30 cellular contexts compared by ENCODE assay signal in genomic region chr9:116271991-116272390, GRCh38.
DNase-seq lines count a peak whose midpoint lies in the region; TF ChIP-seq lines count a peak whose summit lies in the region.
"Had no signal": no experiment of that assay in that cellular context is flagged by ENCODE, and none has a peak within 500 bp of the region (broad histone marks: within the 10 kb centered on the region; RNA-seq: fewer than 3 reads in every experiment).

No MANE protein-coding gene starts in this region.

- H3K27me3 ChIP-seq in HUES64 (ENCODE audit: insufficient read depth, low read length) = peaks cover 83% of the 10 kb centered on the region
- H3K27me3 ChIP-seq in ovary = no peaks in the 10 kb centered on the region
- H3K27me3 ChIP-seq: brain microvascular endothelial cell, esophagus squamous epithelium, foreskin keratinocyte, heart right ventricle, upper lobe of left lung had no signal

- H3K27ac ChIP-seq in HUES64 (ENCODE audit: low read depth, low read length) = peak overlapping the region; percentile 29; the same call in 1 of the 2 replicates
- no peak overlapping the region for H3K27ac ChIP-seq in ovary
- H3K27ac ChIP-seq: brain microvascular endothelial cell, esophagus squamous epithelium, foreskin keratinocyte, heart right ventricle, prostate gland, upper lobe of left lung had no signal

- no peak for TF ChIP-seq POLR2A in ovary (IDR thresholded peaks at IDR 0.05)

- no peak for TF ChIP-seq EP300 in ovary (IDR thresholded peaks at IDR 0.05)

- TF ChIP-seq CTCF in glutamatergic neuron (IDR thresholded peaks at IDR 0.05; ENCODE audit: partially characterized antibody, unreplicated experiment) (no peak), ovary (IDR thresholded peaks at IDR 0.05) (no peak)

- H3K4me1 Mint-ChIP-seq in glutamatergic neuron (ENCODE audit: low read depth, unreplicated experiment) = peaks cover 15% of the 10 kb centered on the region
- H3K4me1 Mint-ChIP-seq: activated T-helper 17 cell treated with anti-CD3 and anti-CD28 coated beads, Interleukin-2, amount 50 U/mL, for 72 hours; CD4-positive, CD25-positive, alpha-beta regulatory T cell; stimulated activated memory B cell treated with anti-CD40 and anti-IgM and Interleukin-4, amounts not matched to agents 10 μg/mL and 1 μg/mL and 100 μg/mL, for 72 hours had no signal

- DNase-seq in Daoy (ENCODE audit: low read depth) (peak; percentile 54), glutamatergic neuron (peak; percentile 43), mucosa of gallbladder (ENCODE audit: low spot score) (peak; percentile 16), NCI-H1930 (lab: John Stamatoyannopoulos, UW) (no peak), ovary (no peak), HUDEP-2 (lab: John Stamatoyannopoulos, UW; ENCODE audit: unreplicated experiment in 76 of 76) (no peak)
- no peak for DNase-seq in activated CD8-positive, alpha-beta memory T cell treated with anti-CD3 and anti-CD28 coated beads, Interleukin-2, amount 50 U/mL, for 48 hours
- DNase-seq: activated CD8-positive, alpha-beta T cell treated with anti-CD3 and anti-CD28 coated beads for 36 hours; activated naive CD4-positive, alpha-beta T cell treated with anti-CD3 and anti-CD28 coated beads, Interleukin-2, amount 50 U/mL, for 16 hours; brain microvascular endothelial cell; CD4-positive, CD25-positive, alpha-beta regulatory T cell; cerebellar nuclear complex; DMS79 treated with DMSO at 0.1 percent for 48 hours; esophagus squamous epithelium; heart right ventricle; IMR-90; mesenchymal stem cell; MV-4-11; NCI-H1436; NCI-H2081 treated with DMSO at 0.1 percent for 48 hours; NCI-H345; NCI-H748 treated with DMSO at 0.1 percent for 48 hours; SIG-M5; upper lobe of left lung had no signal

- WGBS in HUES64 = 1% methylated on average over 5 of the region's 5 CpGs
- 72 to 76% (median 75%) methylated on average over 5 of the region's 5 CpGs for WGBS in ovary, 3 donors

- H3K9ac ChIP-seq in HUES64 (ENCODE audit: low read depth, low read length) = no peak overlapping the region

- H3K4me3 ChIP-seq in HUES64 (ENCODE audit: low read length) = peak overlapping the region; percentile 25; the same call in 1 of the 2 replicates
- no peak overlapping the region for H3K4me3 ChIP-seq in ovary
- H3K4me3 ChIP-seq: esophagus squamous epithelium, heart right ventricle, prostate gland, upper lobe of left lung had no signal

- H3K4me1 ChIP-seq in HUES64 (ENCODE audit: insufficient read depth, low read length) = peaks cover 44% of the 10 kb centered on the region
- no peaks in the 10 kb centered on the region for H3K4me1 ChIP-seq in ovary (ENCODE audit: insufficient read depth)
- H3K4me1 ChIP-seq: esophagus squamous epithelium, prostate gland, upper lobe of left lung had no signal

- H3K27me3 Mint-ChIP-seq in glutamatergic neuron (ENCODE audit: unreplicated experiment) = peaks cover 3% of the 10 kb centered on the region
- H3K27me3 Mint-ChIP-seq: stimulated activated memory B cell treated with anti-CD40 and anti-IgM and Interleukin-4, amounts not matched to agents 10 μg/mL and 1 μg/mL and 100 μg/mL, for 72 hours had no signal

- peak overlapping the region; percentile 63 for H3K27ac Mint-ChIP-seq in glutamatergic neuron (ENCODE audit: unreplicated experiment)
- H3K27ac Mint-ChIP-seq: activated CD8-positive, alpha-beta T cell treated with anti-CD3 and anti-CD28 coated beads for 36 hours; activated T-helper 17 cell treated with anti-CD3 and anti-CD28 coated beads, Interleukin-2, amount 50 U/mL, for 72 hours; CD4-positive, CD25-positive, alpha-beta regulatory T cell; stimulated activated memory B cell treated with anti-CD40 and anti-IgM and Interleukin-4, amounts not matched to agents 10 μg/mL and 1 μg/mL and 100 μg/mL, for 72 hours; T-helper 2 cell treated with Interferon-gamma antibody and Interleukin-4, amounts not matched to agents 5 μg/mL and 100 μg/mL, for 36 hours had no signal

- no peak overlapping the region for H3K4me3 Mint-ChIP-seq in glutamatergic neuron (ENCODE audit: unreplicated experiment)
- H3K4me3 Mint-ChIP-seq: activated CD8-positive, alpha-beta T cell treated with anti-CD3 and anti-CD28 coated beads for 36 hours; activated T-helper 17 cell treated with anti-CD3 and anti-CD28 coated beads, Interleukin-2, amount 50 U/mL, for 72 hours; CD4-positive, CD25-positive, alpha-beta regulatory T cell; stimulated activated memory B cell treated with anti-CD40 and anti-IgM and Interleukin-4, amounts not matched to agents 10 μg/mL and 1 μg/mL and 100 μg/mL, for 72 hours; T-helper 2 cell treated with Interferon-gamma antibody and Interleukin-4, amounts not matched to agents 5 μg/mL and 100 μg/mL, for 36 hours had no signal

- intact Hi-C loops in ovary (cut with DNase I) = no loop called here

- H3K36me3 Mint-ChIP-seq in glutamatergic neuron (ENCODE audit: unreplicated experiment) = peaks cover 3% of the 10 kb centered on the region
- H3K36me3 Mint-ChIP-seq: CD4-positive, CD25-positive, alpha-beta regulatory T cell; stimulated activated memory B cell treated with anti-CD40 and anti-IgM and Interleukin-4, amounts not matched to agents 10 μg/mL and 1 μg/mL and 100 μg/mL, for 72 hours had no signal

- H3K9me3 ChIP-seq in HUES64 (ENCODE audit: insufficient read depth, low read depth, low read length) = no peaks in the 10 kb centered on the region
- no peaks in the 10 kb centered on the region for H3K9me3 ChIP-seq in ovary
- H3K9me3 ChIP-seq: esophagus squamous epithelium, heart right ventricle, prostate gland, upper lobe of left lung had no signal

- no peaks in the 10 kb centered on the region for H3K9me3 Mint-ChIP-seq in glutamatergic neuron (ENCODE audit: unreplicated experiment)
- H3K9me3 Mint-ChIP-seq: activated CD8-positive, alpha-beta T cell treated with anti-CD3 and anti-CD28 coated beads for 36 hours; T-helper 2 cell treated with Interferon-gamma antibody and Interleukin-4, amounts not matched to agents 5 μg/mL and 100 μg/mL, for 36 hours had no signal

- H3K36me3 ChIP-seq in HUES64 (ENCODE audit: insufficient read depth, low read length) (no peaks in the 10 kb centered on the region; the same call in 1 of the 2 replicates), ovary (no peaks in the 10 kb centered on the region)
- H3K36me3 ChIP-seq: heart right ventricle, prostate gland, upper lobe of left lung had no signal

Comparison
In these comparisons a context has a peak if more than half of its experiments do, and no peak if none do; other contexts are left out.
1. DNase-seq: peak in Daoy (single experiment), glutamatergic neuron (single experiment) and mucosa of gallbladder (single experiment); none in NCI-H1930 (0 of 2), ovary (0 of 5), activated CD8-positive, alpha-beta memory T cell treated with anti-CD3 and anti-CD28 coated beads, Interleukin-2, amount 50 U/mL, for 48 hours (single experiment) and HUDEP-2 (0 of 76).